20 cellular contexts compared by ENCODE assay signal in genomic region chr3:179107617-179108016, GRCh38.
"Had no signal": no experiment of that assay in that cellular context is flagged by ENCODE, and none has a peak within 500 bp of the region (broad histone marks: within the 10 kb centered on the region; RNA-seq: fewer than 3 reads in every experiment).

No MANE protein-coding gene starts in this region.

- ATAC-seq: activated CD4-positive, alpha-beta T cell treated with anti-CD3 and anti-CD28 coated beads for 36 hours; activated T-cell treated with anti-CD3 and anti-CD28 coated beads, Interleukin-2, amount 50 U/mL, for 4 hours; left lung; natural killer cell; stimulated activated effector memory CD8-positive, alpha-beta T cell treated with anti-CD3 and anti-CD28 coated beads, Interleukin-12 subunit alpha, Interleukin-12 subunit beta, amount 100 ng/mL, for 72 hours; stimulated activated naive CD8-positive, alpha-beta T cell treated with anti-CD3 and anti-CD28 coated beads, Interleukin-15, amount 100 ng/mL, for 72 hours had no signal

- H3K27ac ChIP-seq: cardiac muscle cell, left lung, ovary, prostate gland, tibial artery had no signal

- H3K4me1 ChIP-seq: left lung, prostate gland, tibial artery had no signal

- H3K9me3 ChIP-seq: left lung, ovary, prostate gland, tibial artery had no signal

- H3K36me3 ChIP-seq: cardiac muscle cell, left lung, ovary, prostate gland, tibial artery had no signal

- DNase-seq: activated B cell treated with CpG ODN at 0.5 μM for 24 hours; activated CD4-positive, alpha-beta T cell treated with anti-CD3 and anti-CD28 coated beads for 36 hours; activated CD4-positive, alpha-beta T cell treated with anti-CD3 and anti-CD28 coated beads, Interleukin-2, amount 50 U/mL, for 4 hours; activated CD8-positive, alpha-beta memory T cell treated with anti-CD3 and anti-CD28 coated beads, Interleukin-2, amount 50 U/mL, for 48 hours; activated naive CD4-positive, alpha-beta T cell; activated naive CD8-positive, alpha-beta T cell treated with anti-CD3 and anti-CD28 coated beads for 36 hours; activated T-cell treated with anti-CD3 and anti-CD28 coated beads, Interleukin-2, amount 50 U/mL, for 4 hours; effector CD4-positive, alpha-beta T cell; erythroblast; left lung; natural killer cell; ovary; stimulated activated CD4-positive, alpha-beta T cell treated with anti-CD3 and anti-CD28 coated beads, Interleukin-1b, Interleukin-23, amount 100 ng/mL, for 48 hours; stimulated activated naive CD8-positive, alpha-beta T cell treated with anti-CD3 and anti-CD28 coated beads, Interleukin-15, amount 100 ng/mL, for 72 hours; T1000; tibial artery had no signal

- H3K27me3 ChIP-seq: cardiac muscle cell, left lung, ovary, tibial artery had no signal

- H3K4me3 ChIP-seq: cardiac muscle cell, left lung, lung, ovary, prostate gland, tibial artery had no signal
